Comparison of ENCODE assay signal across 9 cellular contexts in the genomic region with DNA sequence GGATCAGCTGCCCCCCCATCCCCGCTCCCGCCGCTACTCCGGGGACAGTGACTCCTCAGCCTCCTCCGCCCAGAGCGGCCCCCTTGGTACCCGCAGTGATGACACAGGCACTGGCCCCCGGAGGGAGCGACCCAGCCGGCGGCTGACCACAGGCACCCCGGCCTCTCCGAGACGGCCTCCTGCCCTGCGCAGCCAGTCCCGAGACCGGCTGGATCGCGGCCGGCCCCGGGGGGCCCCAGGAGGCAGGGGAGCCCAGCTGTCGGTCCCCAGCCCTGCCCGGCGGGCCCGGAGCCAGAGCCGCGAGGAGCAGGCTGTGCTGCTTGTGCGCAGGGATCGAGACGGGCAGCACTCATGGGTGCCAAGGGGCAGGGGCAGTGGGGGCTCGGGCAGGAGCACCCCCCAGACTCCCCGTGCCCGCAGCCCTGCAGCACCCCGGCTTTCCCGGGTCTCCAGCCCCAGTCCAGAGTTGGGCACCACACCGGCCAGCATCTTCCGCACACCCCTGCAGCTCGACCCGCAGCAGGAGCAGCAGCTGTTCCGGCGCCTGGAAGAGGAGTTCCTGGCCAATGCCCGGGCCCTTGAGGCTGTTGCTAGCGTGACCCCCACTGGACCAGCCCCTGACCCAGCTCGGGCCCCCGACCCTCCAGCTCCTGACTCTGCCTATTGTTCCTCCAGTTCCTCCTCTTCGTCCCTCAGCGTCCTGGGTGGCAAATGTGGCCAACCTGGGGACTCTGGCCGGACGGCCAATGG. TPM values are rescaled to one million over a fixed set of nuclear protein-coding genes. Genes with fewer than 3 reads are reported as not detected.
DNase-seq lines count a peak whose midpoint lies in the region; ATAC-seq and TF ChIP-seq lines count a peak whose summit lies in the region.
"Had no signal": no experiment of that assay in that cellular context is flagged by ENCODE, and none has a peak within 500 bp of the region (broad histone marks: within the 10 kb centered on the region; RNA-seq: fewer than 3 reads in every experiment).

No MANE protein-coding gene starts in this region.

- no CpG with 5 or more reads among the region's 49 CpGs for WGBS in H9 (ENCODE audit: extremely low coverage, insufficient read length, low lambda C conversion rate)

- peaks cover 28% of the 10 kb centered on the region for H3K27me3 ChIP-seq in H9 (ENCODE audit: insufficient read depth, low read length)
- H3K27me3 ChIP-seq in WERI-Rb-1 (ENCODE audit: insufficient read depth, low read depth, severe bottlenecking): peaks cover 8% of the 10 kb centered on the region

- no peak overlapping the region for H3K4me3 Mint-ChIP-seq in H9
- H3K4me3 Mint-ChIP-seq: activated CD4-positive, alpha-beta T cell treated with anti-CD3 and anti-CD28 coated beads, Interleukin-2, amount 10 ng/mL, durations not matched to agents 7 days and 5 days; natural killer cell had no signal

- TF ChIP-seq CTCF in H9 (conservative IDR thresholded peaks at IDR 0.05) (no peak), WERI-Rb-1 (IDR thresholded peaks at IDR 0.05; ENCODE audit: low read depth, low read length) (no peak)

- H3K9me3 ChIP-seq in H9 (ENCODE audit: control insufficient read depth, low read depth, low read length) (no peaks in the 10 kb centered on the region), WERI-Rb-1 (ENCODE audit: severe bottlenecking) (no peaks in the 10 kb centered on the region)

- H3K27ac ChIP-seq in H9 (ENCODE audit: insufficient read length, low read depth, low read length) (no peak overlapping the region), temporal lobe (ENCODE audit: low read depth, low read length) (peak overlapping the region; percentile 50), WERI-Rb-1 (no peak overlapping the region)

- H3K4me2 ChIP-seq in H9 (ENCODE audit: insufficient read depth, insufficient read length, low read length): no peak overlapping the region

- peaks cover 17% of the 10 kb centered on the region for H3K36me3 ChIP-seq in WERI-Rb-1

- no peaks in the 10 kb centered on the region for H4K20me1 ChIP-seq in H9 (ENCODE audit: control insufficient read depth, insufficient read depth, insufficient read length)

- CTCF ChIA-PET in HEK293T (lab: Yijun Ruan, JAX): interaction anchor here (0.6 kb wide), 1 partner anchor 9 kb away, joined by 3 read pairs; no protein-coding TSS in a partner anchor

- no peak overlapping the region for H2BK5ac ChIP-seq in H9 (ENCODE audit: insufficient read length, low read length)

- H3K4me3 ChIP-seq in WERI-Rb-1 (ENCODE audit: low read depth, low read length): no peak overlapping the region

- no peak overlapping the region for H2AK5ac ChIP-seq in H9 (ENCODE audit: insufficient read length, low read length)

- no peak overlapping the region for H2BK120ac ChIP-seq in H9 (ENCODE audit: low read depth, low read length, poor library complexity, severe bottlenecking)

- no peak overlapping the region for H3K56ac ChIP-seq in H9 (ENCODE audit: insufficient read length, low read depth, low read length)

- ATAC-seq in left lobe of liver: no peak

- no peak overlapping the region for H2AFZ ChIP-seq in H9 (ENCODE audit: low read length)

- H3K27ac Mint-ChIP-seq in H9: no peak overlapping the region
- H3K27ac Mint-ChIP-seq: activated CD4-positive, alpha-beta T cell treated with anti-CD3 and anti-CD28 coated beads, Interleukin-2, amount 10 ng/mL, durations not matched to agents 7 days and 5 days; natural killer cell had no signal

- no peak for DNase-seq in H9
- peak; percentile 57 for DNase-seq in astrocyte of the hippocampus (ENCODE audit: low read depth, low spot score)
- DNase-seq in left lobe of liver (ENCODE audit: low spot score): peak; percentile 51
- DNase-seq in EL: no peak
- no peak for DNase-seq in HEK293T (ENCODE audit: extremely low spot score)
- no peak for DNase-seq in WERI-Rb-1

- H3K36me3 Mint-ChIP-seq in H9 (ENCODE audit: insufficient read depth in 1 of 3, low read depth in 3 of 3): peaks cover 0 to 5% (median 2%) of the 10 kb centered on the region in 3 experiments; a peak in 3 of 7 replicates
- H3K36me3 Mint-ChIP-seq: natural killer cell had no signal

- no peak overlapping the region for H3K4ac ChIP-seq in H9 (ENCODE audit: low read depth, low read length)

- H2BK20ac ChIP-seq in H9 (ENCODE audit: low read depth, low read length, poor library complexity, severe bottlenecking): no peak overlapping the region

- H3K79me1 ChIP-seq in H9 (ENCODE audit: insufficient read depth, low read depth, low read length, poor library complexity, severe bottlenecking): no peaks in the 10 kb centered on the region

- H3K4me1 Mint-ChIP-seq in H9: peaks cover 18 to 30% of the 10 kb centered on the region in 2 experiments

- no peaks in the 10 kb centered on the region for H3K4me1 ChIP-seq in H9 (ENCODE audit: insufficient read depth, low read length)

- no peak overlapping the region for H3K9ac ChIP-seq in H9 (ENCODE audit: extremely low read depth, insufficient read length, low read length)

- H3K14ac ChIP-seq in H9 (ENCODE audit: insufficient read depth, low read length): no peak overlapping the region; the same call in 1 of the 2 replicates

- no peak overlapping the region for H4K5ac ChIP-seq in H9 (ENCODE audit: insufficient read length, low read depth, low read length)

- H3K23ac ChIP-seq in H9 (ENCODE audit: insufficient read length, low read depth, low read length): no peak overlapping the region

- H3K23me2 ChIP-seq in H9 (ENCODE audit: insufficient read length, low read depth, low read length, poor library complexity, severe bottlenecking): peaks cover 5% of the 10 kb centered on the region

- no peak overlapping the region for H4K8ac ChIP-seq in H9 (replicated peaks; ENCODE audit: insufficient read length, low read depth, low read length)

- no peaks in the 10 kb centered on the region for H3K79me2 ChIP-seq in H9 (ENCODE audit: insufficient read depth, low read length)

- H3K18ac ChIP-seq in H9 (ENCODE audit: insufficient read length, low read depth, low read length): peak overlapping the region; percentile 77

- peaks cover 4 to 13% of the 10 kb centered on the region in 2 experiments; a peak in 4 of 5 replicates for H3K9me3 Mint-ChIP-seq in H9
- H3K9me3 Mint-ChIP-seq: activated CD4-positive, alpha-beta T cell treated with anti-CD3 and anti-CD28 coated beads, Interleukin-2, amount 10 ng/mL, durations not matched to agents 7 days and 5 days; natural killer cell had no signal

- H3T11ph ChIP-seq in H9 (ENCODE audit: low read length): no peak overlapping the region

- H2BK12ac ChIP-seq in H9 (ENCODE audit: insufficient read length, low read depth, low read length): no peak overlapping the region

- H4K91ac ChIP-seq in H9 (ENCODE audit: insufficient read length, low read depth, low read length): no peak overlapping the region

- peaks cover 46% of the 10 kb centered on the region for H3K27me3 Mint-ChIP-seq in H9 (ENCODE audit: low read depth)

- POLR2A ChIA-PET in HEK293T (lab: Yijun Ruan, JAX): interaction anchor here (0.8 kb wide), 1 partner anchor 9 kb away, joined by 3 read pairs; no protein-coding TSS in a partner anchor

- H2BK15ac ChIP-seq in H9 (ENCODE audit: low read depth, low read length): no peak overlapping the region

TF ChIP-seq in HEK293T, 16 proteins besides CTCF, POLR2A, EP300 and RAD21:
- TF ChIP-seq HDGF (IDR thresholded peaks at IDR 0.05; ENCODE audit: borderline replicate concordance) (no peak), L3MBTL2 (conservative IDR thresholded peaks at IDR 0.05) (no peak), FOXK2 (IDR thresholded peaks at IDR 0.05) (no peak)

RNA-seq across cellular contexts. Expression of gene RASL10A, which starts 3.9 kb away (rescaled TPM):
- 0.90 and 0.92 TPM in 2 replicates for total RNA-seq in H9 (2021)
- total RNA-seq in left lobe of liver: 1.0 TPM
- total RNA-seq in temporal lobe: 4.9 TPM

RNA-seq across cellular contexts. Expression of gene GAS2L1, which starts 5.2 kb away (rescaled TPM):
- total RNA-seq in H9 (2021) (8.0 and 8.1 TPM in 2 replicates), left lobe of liver (14.3 TPM), temporal lobe (3.7 TPM)

RNA-seq across cellular contexts. Expression of gene EWSR1, which starts 43.6 kb away (rescaled TPM):
- 456 and 462 TPM in 2 replicates for total RNA-seq in H9 (2021)
- 93.3 TPM for total RNA-seq in left lobe of liver
- 122 TPM for total RNA-seq in temporal lobe

RNA-seq across cellular contexts. Expression of gene RHBDD3, which starts 43.9 kb away (rescaled TPM):
- total RNA-seq in H9 (2021) (92.9 and 99.7 TPM in 2 replicates), left lobe of liver (18.9 TPM), temporal lobe (16.2 TPM)

Comparison
In these comparisons a context has a peak if more than half of its experiments do, and no peak if none do; other contexts are left out.
1. DNase-seq: peak in astrocyte of the hippocampus (single experiment) and left lobe of liver (single experiment); none in H9 (single experiment), EL (single experiment), HEK293T (single experiment) and WERI-Rb-1 (single experiment).